In the genomic region with DNA sequence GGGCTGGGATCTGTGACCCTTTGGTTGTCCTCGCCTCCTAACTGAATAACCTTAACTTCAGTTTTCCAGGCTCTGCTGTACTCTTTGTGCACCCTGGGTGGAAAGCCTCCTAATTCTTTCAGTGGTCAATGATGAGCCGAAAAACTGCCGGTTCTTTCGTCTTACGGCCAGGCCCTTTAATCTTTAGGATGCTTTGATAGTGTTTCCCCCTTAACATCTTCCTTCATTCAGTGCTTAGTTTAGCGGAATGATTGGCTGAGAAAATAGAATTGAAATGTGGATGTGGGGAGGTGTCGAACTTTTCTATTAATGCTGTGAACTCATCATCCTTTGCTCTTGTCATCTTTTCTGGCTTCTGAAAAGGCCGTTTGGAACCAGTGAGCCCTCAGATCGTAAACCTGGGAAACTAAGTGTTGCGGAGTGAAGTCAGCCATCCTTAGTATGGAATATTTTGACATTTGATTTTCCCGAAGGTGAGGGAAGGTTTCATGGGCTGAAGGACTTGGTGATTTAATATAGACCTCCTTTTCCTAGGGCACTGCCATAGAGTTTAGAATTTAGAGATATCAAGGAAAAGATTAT, we compare ENCODE assay signal across 8 cellular contexts. TPM values are rescaled to one million over a fixed set of nuclear protein-coding genes. Genes with fewer than 3 reads are reported as not detected.
DNase-seq lines count a peak whose midpoint lies in the region; FAIRE-seq and TF ChIP-seq lines count a peak whose summit lies in the region.

No MANE protein-coding gene starts in this region.

- peaks cover 6% of the 10 kb centered on the region for H3K36me3 ChIP-seq in CD8-positive, alpha-beta memory T cell (ENCODE audit: insufficient read depth, low read length)
- peaks cover 0 to 11% of the 10 kb centered on the region in 2 donors for H3K36me3 ChIP-seq in adrenal gland (replicated peaks in 1 of 2)
- H3K36me3 ChIP-seq in kidney epithelial cell (ENCODE audit: control insufficient read depth, insufficient read depth, low read length): no peaks in the 10 kb centered on the region
- peaks cover 13% of the 10 kb centered on the region for H3K36me3 ChIP-seq in suprapubic skin

- intact Hi-C loops in adrenal gland (cut with DNase I) (no loop called here), posterior vena cava (cut with DNase I) (no loop called here)

- peak overlapping the region; percentile 92 to 100 (median 98) for H3K4me3 Mint-ChIP-seq in CD8-positive, alpha-beta memory T cell

- peaks cover 37% of the 10 kb centered on the region for H3K4me1 ChIP-seq in CD8-positive, alpha-beta memory T cell (ENCODE audit: insufficient read depth, low read length)
- H3K4me1 ChIP-seq in adrenal gland (replicated peaks in 1 of 2): peaks cover 0 to 45% of the 10 kb centered on the region in 2 donors
- peaks cover 43% of the 10 kb centered on the region for H3K4me1 ChIP-seq in suprapubic skin

- FAIRE-seq in H54 (lab: Jason Lieb, UNC): no peak

- H3K4me1 Mint-ChIP-seq in CD8-positive, alpha-beta memory T cell: peaks cover 59 to 83% (median 81%) of the 10 kb centered on the region in 3 donors

- TF ChIP-seq CTCF in adrenal gland (IDR thresholded peaks at IDR 0.05) (no peak), kidney epithelial cell (IDR thresholded peaks at IDR 0.05; ENCODE audit: insufficient read depth, low read length, poor library complexity, severe bottlenecking) (no peak), suprapubic skin (IDR thresholded peaks at IDR 0.05) (no peak)

- POLR2A ChIA-PET in CD8-positive, alpha-beta memory T cell (lab: Charles Lee): no interaction called here

- DNase-seq in CD8-positive, alpha-beta memory T cell: no peak
- DNase-seq in HT-29 (ENCODE audit: low spot score): peak; percentile 61
- DNase-seq in adrenal gland: no peak
- no peak for DNase-seq in kidney epithelial cell (ENCODE audit: low read depth)
- DNase-seq in suprapubic skin (ENCODE audit: low spot score in 2 of 2): no peak
- no peak for DNase-seq in NCI-H2029 treated with DMSO at 0.1 percent for 48 hours (lab: John Stamatoyannopoulos, UW)
- DNase-seq in posterior vena cava (ENCODE audit: low spot score): no peak
- no peak for DNase-seq in H54 (ENCODE audit: insufficient read length, low spot score)

- peak overlapping the region; percentile 97 to 100 (median 100) for H3K27ac Mint-ChIP-seq in CD8-positive, alpha-beta memory T cell

- no peaks in the 10 kb centered on the region for H3K27me3 Mint-ChIP-seq in CD8-positive, alpha-beta memory T cell

- H3K36me3 Mint-ChIP-seq in CD8-positive, alpha-beta memory T cell: peaks cover 3 to 40% (median 5%) of the 10 kb centered on the region in 3 donors

- CTCF ChIA-PET in CD8-positive, alpha-beta memory T cell (lab: Charles Lee): interaction anchor here (1.2 to 1.5 kb wide), 2 partner anchors 143 to 144 kb away, joined by 3 to 4 read pairs; no protein-coding TSS in a partner anchor

- 2 to 6% (median 4%) methylated on average over 11 of the region's 11 CpGs for WGBS in adrenal gland, 4 donors
- WGBS in suprapubic skin: 2% methylated on average over 11 of the region's 11 CpGs

- no peaks in the 10 kb centered on the region for H3K9me3 ChIP-seq in CD8-positive, alpha-beta memory T cell (ENCODE audit: low read length)
- H3K9me3 ChIP-seq in adrenal gland (replicated peaks in 1 of 3): no peaks in the 10 kb centered on the region
- H3K9me3 ChIP-seq in suprapubic skin: no peaks in the 10 kb centered on the region

- no peaks in the 10 kb centered on the region for H3K9me3 Mint-ChIP-seq in CD8-positive, alpha-beta memory T cell

- TF ChIP-seq POLR2A in adrenal gland (IDR thresholded peaks at IDR 0.05): no peak
- TF ChIP-seq POLR2A in suprapubic skin (IDR thresholded peaks at IDR 0.05): no peak
- TF ChIP-seq POLR2A in H54 (IDR thresholded peaks at IDR 0.05; ENCODE audit: low read depth, low read length): no peak

- TF ChIP-seq EP300 in suprapubic skin (IDR thresholded peaks at IDR 0.05): no peak

- H3K27ac ChIP-seq in CD8-positive, alpha-beta memory T cell (ENCODE audit: low read depth, low read length): peak overlapping the region; percentile 96
- H3K27ac ChIP-seq in adrenal gland (peak overlapping the region; percentile 75 to 99 (median 98)), suprapubic skin (peak overlapping the region; percentile 98)

- H3K4me3 ChIP-seq in CD8-positive, alpha-beta memory T cell (ENCODE audit: low read length): peak overlapping the region; percentile 72
- H3K4me3 ChIP-seq in adrenal gland (peak overlapping the region; percentile 40 to 94 (median 68)), kidney epithelial cell (ENCODE audit: low read depth, low read length) (peak overlapping the region; percentile 100), suprapubic skin (peak overlapping the region; percentile 100)

- no peaks in the 10 kb centered on the region for H3K27me3 ChIP-seq in CD8-positive, alpha-beta memory T cell (ENCODE audit: insufficient read depth, low read length, poor library complexity, severe bottlenecking)
- H3K27me3 ChIP-seq in adrenal gland: no peaks in the 10 kb centered on the region
- no peaks in the 10 kb centered on the region for H3K27me3 ChIP-seq in kidney epithelial cell (ENCODE audit: control insufficient read depth, insufficient read depth, low read length)
- no peaks in the 10 kb centered on the region for H3K27me3 ChIP-seq in suprapubic skin

RNA-seq across cellular contexts. Expression of a gene that starts 0.9 kb away (rescaled TPM):
- total RNA-seq in CD8-positive, alpha-beta memory T cell: 100 to 1,000 TPM; 311 to 329 TPM
- 92.0 TPM for polyA plus RNA-seq in CD8-positive, alpha-beta memory T cell
- total RNA-seq in HT-29 (2014; rRNA removed; shearing (Covaris generic)): 140 and 145 TPM in 2 replicates
- total RNA-seq in adrenal gland (100 to 1,000 TPM in 1 of 8 donors, 10 to 100 TPM in 7; 36.3 to 120 (median 69.4) TPM), kidney epithelial cell (354 and 421 TPM in 2 replicates), suprapubic skin (100 to 1,000 TPM in 2 of 4 donors, 10 to 100 TPM in 2; 72.5 to 116 (median 97.6) TPM), posterior vena cava (10 to 100 TPM; 82.8 to 98.1 TPM)
- 100 to 1,000 TPM in 1 of 3 donors, 10 to 100 TPM in 2; 54.1 to 188 (median 76.9) TPM for polyA plus RNA-seq in adrenal gland
